22 cellular contexts compared by ENCODE assay signal in genomic region chr22:20645954-20646353, GRCh38.
A peak's percentile ranks its signal among the peaks of the same experiment; 100 is the strongest.
DNase-seq lines count a peak whose midpoint lies in the region; ATAC-seq, FAIRE-seq and TF ChIP-seq lines count a peak whose summit lies in the region.
"Had no signal": no experiment of that assay in that cellular context is flagged by ENCODE, and none has a peak within 500 bp of the region (broad histone marks: within the 10 kb centered on the region; RNA-seq: fewer than 3 reads in every experiment).

No MANE protein-coding gene starts in this region.

- H3K27me3 ChIP-seq in endodermal cell (ENCODE audit: control insufficient read depth, insufficient read depth, low read length, poor library complexity, severe bottlenecking) (no peaks in the 10 kb centered on the region), HAP-1 (ENCODE audit: low read depth) (no peaks in the 10 kb centered on the region)
- H3K27me3 ChIP-seq: BLaER1 had no signal

- H3K9me3 ChIP-seq in endodermal cell (ENCODE audit: control insufficient read depth, low read length), result no peaks in the 10 kb centered on the region
- H3K9me3 ChIP-seq in HAP-1, result no peaks in the 10 kb centered on the region
- H3K9me3 ChIP-seq: BLaER1 had no signal

- H3K36me3 ChIP-seq in endodermal cell (ENCODE audit: control insufficient read depth, insufficient read depth, low read length) (no peaks in the 10 kb centered on the region), HAP-1 (replicated peaks) (no peaks in the 10 kb centered on the region)
- H3K36me3 ChIP-seq: BLaER1 had no signal

- 81 to 100% methylated on average over 1 to 2 of the region's 2 CpGs for WGBS in endodermal cell (ENCODE audit: insufficient coverage in 1 of 2, insufficient read length in 1 of 2), 2 experiments

- no peak overlapping the region for H3K4me3 ChIP-seq in endodermal cell (ENCODE audit: low read length)
- no peak overlapping the region for H3K4me3 ChIP-seq in HAP-1
- H3K4me3 ChIP-seq: BLaER1, GM23338 had no signal

- no peak overlapping the region for H3K27ac ChIP-seq in endodermal cell (ENCODE audit: low read depth, low read length)
- H3K27ac ChIP-seq: BLaER1 had no signal

- H3K27ac Mint-ChIP-seq in endodermal cell (no peak overlapping the region), osteocyte (ENCODE audit: unreplicated experiment) (no peak overlapping the region)
- H3K27ac Mint-ChIP-seq: CD4-positive, alpha-beta memory T cell; GM23338; HFFc6 had no signal

- intact Hi-C loops in cardiac septum (cut with DNase I) (no loop called here), left cardiac atrium (cut with DNase I) (no loop called here)

- in situ Hi-C loops in HAP-1 (cut with MboI; ENCODE audit: low sequenced_read_pairs), result no loop called here

- DNase-seq in cardiac septum (ENCODE audit: low spot score) (peak; percentile 57), left cardiac atrium (no peak), endodermal cell (peak; percentile 26), osteocyte (ENCODE audit: extremely low spot score, unreplicated experiment) (peak; percentile 10), urothelium cell line (ENCODE audit: low spot score) (peak; percentile 3), DMS 273 treated with DMSO at 0.1 percent for 48 hours (lab: John Stamatoyannopoulos, UW) (no peak), HAP-1 (ENCODE audit: low spot score in 2 of 2) (no peak)
- DNase-seq: 8988T; Calu3; CD4-positive, alpha-beta memory T cell; HCEC 1CT; HFFc6; IMR-90; KBM-7 had no signal

- TF ChIP-seq CTCF in endodermal cell (conservative IDR thresholded peaks at IDR 0.05) (no peak), osteocyte (IDR thresholded peaks at IDR 0.05) (no peak)

- H3K4me3 Mint-ChIP-seq in endodermal cell (no peak overlapping the region), osteocyte (ENCODE audit: unreplicated experiment) (no peak overlapping the region)
- H3K4me3 Mint-ChIP-seq: CD14-positive monocyte; CD4-positive, alpha-beta memory T cell; GM23338; HFFc6 had no signal

- H3K9ac ChIP-seq in endodermal cell (ENCODE audit: extremely low read depth, low read length, poor library complexity, severe bottlenecking), result no peak overlapping the region
- H3K9ac ChIP-seq: BLaER1 had no signal

- H3K36me3 Mint-ChIP-seq in endodermal cell (ENCODE audit: low read depth) (no peaks in the 10 kb centered on the region), osteocyte (ENCODE audit: unreplicated experiment) (no peaks in the 10 kb centered on the region)
- H3K36me3 Mint-ChIP-seq: CD14-positive monocyte; CD4-positive, alpha-beta memory T cell had no signal

- ATAC-seq in left cardiac atrium, result no peak
- ATAC-seq in HG02759 (IDR thresholded peaks at IDR 0.05; ENCODE audit: unreplicated experiment), result no peak
- ATAC-seq: GM23338 had no signal

- no peak for FAIRE-seq in urothelium cell line (lab: Jason Lieb, UNC)
- FAIRE-seq: G401.6, GM12891, GM18507, HTR-8/SVneo had no signal

- H3K9me3 Mint-ChIP-seq in endodermal cell (no peaks in the 10 kb centered on the region), osteocyte (ENCODE audit: unreplicated experiment) (no peaks in the 10 kb centered on the region)
- H3K9me3 Mint-ChIP-seq: GM23338, HFFc6 had no signal

- H3K4me1 ChIP-seq in endodermal cell (ENCODE audit: control insufficient read depth, insufficient read depth, low read length) (peaks cover 8% of the 10 kb centered on the region), HAP-1 (no peaks in the 10 kb centered on the region)
- H3K4me1 ChIP-seq: BLaER1 had no signal

- H3K4me1 Mint-ChIP-seq in endodermal cell (peaks cover 10% of the 10 kb centered on the region), osteocyte (ENCODE audit: unreplicated experiment) (no peaks in the 10 kb centered on the region)
- H3K4me1 Mint-ChIP-seq: CD14-positive monocyte; CD4-positive, alpha-beta memory T cell had no signal

- peaks cover 2% of the 10 kb centered on the region for H3K27me3 Mint-ChIP-seq in endodermal cell (ENCODE audit: insufficient read depth)
- H3K27me3 Mint-ChIP-seq in osteocyte (ENCODE audit: unreplicated experiment), result peaks cover 23% of the 10 kb centered on the region

Comparison
In these comparisons a context has a peak if more than half of its experiments do, and no peak if none do; other contexts are left out.
1. DNase-seq: peak in cardiac septum (single experiment), endodermal cell (single experiment), osteocyte (single experiment) and urothelium cell line (single experiment); none in left cardiac atrium (single experiment), DMS 273 treated with DMSO at 0.1 percent for 48 hours (single experiment) and HAP-1 (0 of 2).